16 cellular contexts compared by ENCODE assay signal in the genomic region with DNA sequence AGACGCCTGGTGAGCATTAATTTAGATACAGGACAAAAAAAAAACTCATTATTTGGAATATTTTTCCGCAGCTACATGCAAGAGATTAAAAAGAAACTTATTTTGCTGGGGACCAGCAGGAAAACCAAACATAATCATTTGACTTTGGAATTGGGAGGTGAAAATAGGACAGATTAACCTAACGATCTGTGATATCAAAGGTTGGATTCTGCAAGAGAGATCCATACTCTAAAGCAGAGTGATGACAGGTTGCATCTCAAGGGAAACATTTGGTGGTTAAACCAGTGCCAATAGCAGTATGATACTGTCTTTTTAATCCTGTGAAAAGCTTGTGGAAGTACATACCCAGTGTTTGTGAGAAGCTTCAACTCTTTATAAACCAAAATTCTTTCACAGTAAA.
"Had no signal": no experiment of that assay in that cellular context is flagged by ENCODE, and none has a peak within 500 bp of the region (broad histone marks: within the 10 kb centered on the region; RNA-seq: fewer than 3 reads in every experiment).

No MANE protein-coding gene starts in this region.

- ATAC-seq: esophagus mucosa had no signal

- DNase-seq: activated CD4-positive, alpha-beta T cell treated with anti-CD3 and anti-CD28 coated beads for 4 hours; activated CD8-positive, alpha-beta memory T cell treated with anti-CD3 and anti-CD28 coated beads, Interleukin-2, amount 50 U/mL, for 48 hours; activated gamma-delta T cell treated with Interleukin-2 at 50 U/mL for 16 hours; central memory CD4-positive, alpha-beta T cell; colonic mucosa; hypothalamus; right cardiac atrium; small intestine; stimulated activated CD4-positive, alpha-beta T cell treated with anti-CD3 and anti-CD28 coated beads, Interleukin-4, amount 100 ng/mL, for 24 hours; stimulated activated CD8-positive, alpha-beta memory T cell treated with anti-CD3 and anti-CD28 coated beads, Interleukin-4, amount 100 ng/mL, for 48 hours; WERI-Rb-1 had no signal

- H3K4me1 ChIP-seq: colonic mucosa, prostate gland had no signal

- H3K36me3 ChIP-seq: colonic mucosa, prostate gland had no signal

- H3K27me3 ChIP-seq: colonic mucosa had no signal

- H3K27ac ChIP-seq: colonic mucosa, prostate gland, WERI-Rb-1 had no signal

- H3K27ac Mint-ChIP-seq: activated naive CD8-positive, alpha-beta T cell had no signal

- H3K4me3 Mint-ChIP-seq: brain had no signal

- H3K9me3 Mint-ChIP-seq: brain had no signal

- H3K9me3 ChIP-seq: colonic mucosa, prostate gland had no signal

- H3K27me3 Mint-ChIP-seq: brain had no signal

- H3K4me3 ChIP-seq: colonic mucosa, prostate gland had no signal

- H3K36me3 Mint-ChIP-seq: activated naive CD8-positive, alpha-beta T cell; brain had no signal

- FAIRE-seq: small intestine, urothelium cell line had no signal
